Comparison of ENCODE assay signal across 8 cellular contexts in the genomic region with DNA sequence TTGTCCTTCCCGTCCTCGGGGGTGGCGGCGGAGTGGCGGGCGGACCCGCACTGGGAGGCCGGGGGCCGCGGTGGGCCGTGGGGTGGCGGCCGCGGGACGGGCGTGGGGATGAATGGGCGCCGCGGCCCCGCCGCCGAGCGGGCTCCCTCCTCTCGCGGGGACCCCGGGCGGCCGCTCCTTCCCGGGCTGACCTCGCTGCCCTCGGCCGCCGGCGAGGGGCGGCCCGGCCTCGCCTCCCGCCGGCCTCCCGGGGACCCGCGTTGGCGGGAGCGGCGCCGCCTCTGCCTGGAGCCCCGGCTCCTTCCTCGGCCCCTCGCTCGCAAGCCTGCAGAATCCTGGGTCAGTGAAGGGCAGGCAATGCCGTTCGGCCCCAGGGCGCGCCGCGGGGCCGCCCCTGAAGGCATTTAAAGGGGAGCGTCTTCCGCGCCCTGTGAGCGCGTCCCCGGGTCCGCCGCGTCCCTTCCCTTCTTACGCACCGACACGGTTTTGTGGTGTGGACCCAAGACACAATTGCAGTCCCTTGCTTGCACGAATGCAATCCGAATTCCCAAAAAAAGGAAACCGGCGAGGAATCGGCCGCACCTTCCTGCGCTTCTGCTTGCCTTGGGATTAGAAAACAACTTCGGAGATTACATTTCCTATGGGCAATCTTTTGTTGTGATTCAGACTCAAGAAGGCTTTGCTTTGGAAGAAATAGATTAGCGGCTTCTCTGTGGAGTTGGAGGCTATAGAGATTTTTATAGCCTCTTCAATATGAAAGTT. TPM values are rescaled to one million over a fixed set of nuclear protein-coding genes. Genes with fewer than 3 reads are reported as not detected.
DNase-seq lines count a peak whose midpoint lies in the region; ATAC-seq, FAIRE-seq and TF ChIP-seq lines count a peak whose summit lies in the region.

No MANE protein-coding gene starts in this region.

- peak overlapping the region; percentile 67 for H3K27ac ChIP-seq in keratinocyte (ENCODE audit: control insufficient read depth, insufficient read depth, low read length)

- H3K9ac ChIP-seq in keratinocyte (ENCODE audit: control insufficient read depth, extremely low read depth, insufficient read depth, low read length), result peak overlapping the region; percentile 78

- peaks cover 17% of the 10 kb centered on the region for H3K4me1 Mint-ChIP-seq in T-helper 1 cell treated with Interleukin-12 subunit alpha and Interleukin-12 subunit beta and Interleukin-4 antibody, amounts not matched to agents 30 μg/mL and 1 μg/mL, for 36 hours (ENCODE audit: low read depth)
- H3K4me1 Mint-ChIP-seq in central memory CD8-positive, alpha-beta T cell, result peaks cover 19% of the 10 kb centered on the region

- peaks cover 33% of the 10 kb centered on the region for H3K27me3 Mint-ChIP-seq in T-helper 1 cell treated with Interleukin-12 subunit alpha and Interleukin-12 subunit beta and Interleukin-4 antibody, amounts not matched to agents 30 μg/mL and 1 μg/mL, for 36 hours (ENCODE audit: low read depth)
- H3K27me3 Mint-ChIP-seq in central memory CD8-positive, alpha-beta T cell, result peaks cover 10% of the 10 kb centered on the region

- H3K9me3 ChIP-seq in keratinocyte (ENCODE audit: control insufficient read depth, low read depth, low read length), result no peaks in the 10 kb centered on the region

- peak overlapping the region; percentile 82 to 91 (median 83) for H3K4me3 ChIP-seq in keratinocyte (ENCODE audit: control insufficient read depth in 2 of 3, extremely low read depth in 1 of 3, insufficient read depth in 2 of 3, low read depth in 1 of 3, low read length in 3 of 3)

- H3K27me3 ChIP-seq in keratinocyte (ENCODE audit: control insufficient read depth, extremely low read depth, insufficient read depth, low read length), result no peaks in the 10 kb centered on the region

- H3K4me2 ChIP-seq in keratinocyte (ENCODE audit: control insufficient read depth, extremely low read depth, insufficient read depth, low read depth, low read length), result peak overlapping the region; percentile 92

- H3K27ac Mint-ChIP-seq in T-helper 1 cell treated with Interleukin-12 subunit alpha and Interleukin-12 subunit beta and Interleukin-4 antibody, amounts not matched to agents 30 μg/mL and 1 μg/mL, for 36 hours, result no peak overlapping the region
- no peak overlapping the region for H3K27ac Mint-ChIP-seq in central memory CD8-positive, alpha-beta T cell (ENCODE audit: low read depth)

- H4K20me1 ChIP-seq in keratinocyte (ENCODE audit: control insufficient read depth, extremely low read depth, insufficient read depth, low read length), result no peaks in the 10 kb centered on the region

- peak overlapping the region; percentile 86 for H3K4me3 Mint-ChIP-seq in T-helper 1 cell treated with Interleukin-12 subunit alpha and Interleukin-12 subunit beta and Interleukin-4 antibody, amounts not matched to agents 30 μg/mL and 1 μg/mL, for 36 hours
- H3K4me3 Mint-ChIP-seq in central memory CD8-positive, alpha-beta T cell, result peak overlapping the region; percentile 79

- dilution Hi-C loops in keratinocyte (cut with MboI; ENCODE audit: extremely low pct_ligation_motif_present, low sequenced_read_pairs), result no loop called here

- ATAC-seq in GM21723 (IDR thresholded peaks at IDR 0.05; ENCODE audit: unreplicated experiment) (peak; percentile 1), HG02798 (IDR thresholded peaks at IDR 0.05; ENCODE audit: poor library complexity, unreplicated experiment) (no peak), HG03159 (IDR thresholded peaks at IDR 0.05; ENCODE audit: unreplicated experiment) (no peak)
- no peak for ATAC-seq in central memory CD8-positive, alpha-beta T cell (replicated peaks; ENCODE audit: extremely low read depth, poor library complexity, severe bottlenecking)

- no peaks in the 10 kb centered on the region for H3K36me3 Mint-ChIP-seq in T-helper 1 cell treated with Interleukin-12 subunit alpha and Interleukin-12 subunit beta and Interleukin-4 antibody, amounts not matched to agents 30 μg/mL and 1 μg/mL, for 36 hours (ENCODE audit: low read depth)
- peaks cover 9% of the 10 kb centered on the region for H3K36me3 Mint-ChIP-seq in central memory CD8-positive, alpha-beta T cell (ENCODE audit: insufficient read depth)

- H3K9me1 ChIP-seq in keratinocyte (ENCODE audit: control insufficient read depth, extremely low read depth, insufficient read depth, low read length), result no peaks in the 10 kb centered on the region

- peak overlapping the region; percentile 17 for H2AFZ ChIP-seq in keratinocyte (ENCODE audit: control insufficient read depth, low read length)

- FAIRE-seq in keratinocyte (lab: Jason Lieb, UNC), result no peak

- peaks cover 81% of the 10 kb centered on the region for H3K79me2 ChIP-seq in keratinocyte (ENCODE audit: control insufficient read depth, insufficient read depth, low read length)

- H3K9me3 Mint-ChIP-seq in T-helper 1 cell treated with Interleukin-12 subunit alpha and Interleukin-12 subunit beta and Interleukin-4 antibody, amounts not matched to agents 30 μg/mL and 1 μg/mL, for 36 hours, result no peaks in the 10 kb centered on the region
- H3K9me3 Mint-ChIP-seq in central memory CD8-positive, alpha-beta T cell, result no peaks in the 10 kb centered on the region

- no peaks in the 10 kb centered on the region for H3K36me3 ChIP-seq in keratinocyte (ENCODE audit: control insufficient read depth in 2 of 2, extremely low read depth in 1 of 2, insufficient read depth in 2 of 2, low read length in 2 of 2)

- TF ChIP-seq CTCF in keratinocyte (optimal IDR thresholded peaks at IDR 0.05 in 1 of 3, IDR thresholded peaks at IDR 0.05 in 1 of 3, conservative IDR thresholded peaks at IDR 0.05 in 1 of 3; ENCODE audit: extremely low read depth in 1 of 3, insufficient read depth in 2 of 3, low read length in 3 of 3), result no peak

- peaks cover 26% of the 10 kb centered on the region for H3K4me1 ChIP-seq in keratinocyte (ENCODE audit: control insufficient read depth, extremely low read depth, insufficient read depth, low read length)

- peak; percentile 9 for DNase-seq in AG08395 (ENCODE audit: low spot score)
- no peak for DNase-seq in central memory CD8-positive, alpha-beta T cell (ENCODE audit: low spot score in 2 of 2)
- DNase-seq in keratinocyte (ENCODE audit: low read depth, low spot score), result no peak
- peak; percentile 21 to 30 for DNase-seq in stimulated activated CD4-positive, alpha-beta T cell treated with anti-CD3 and anti-CD28 coated beads, Interleukin-2, amount 100 ng/mL, for 24 hours

RNA-seq across cellular contexts. Expression of a gene that starts 0.8 kb away (rescaled TPM):
- polyA plus RNA-seq in keratinocyte, result 31.1 to 60.0 TPM (median 34.3 TPM) in 3 replicates
- 33.0 TPM for polyA plus RNA-seq in keratinocyte (2011; ENCODE audit: low read depth)
- 28.0 and 30.8 TPM in 2 replicates for polyA plus RNA-seq in keratinocyte (2011; cell fraction: cytosol; rRNA removed)
- polyA plus RNA-seq in keratinocyte (2011; cell fraction: nucleus; rRNA removed), result 63.6 and 72.5 TPM in 2 replicates
- 12.9 and 34.1 TPM in 2 replicates for polyA plus RNA-seq in keratinocyte (2012; ENCODE audit: low replicate concordance)
- polyA minus RNA-seq in keratinocyte, result 29.6 to 60.4 TPM (median 43.4 TPM) in 3 replicates
- 24.4 TPM for polyA minus RNA-seq in keratinocyte (2011; cell fraction: cytosol; rRNA and poly(A)+ RNA removed)
- 30.0 and 64.6 TPM in 2 replicates for polyA minus RNA-seq in keratinocyte (2011; cell fraction: nucleus; rRNA and poly(A)+ RNA removed)

RNA-seq across cellular contexts. Expression of a gene that starts 1.5 kb away (rescaled TPM):
- polyA plus RNA-seq in keratinocyte, result 34.5 to 48.9 TPM (median 35.7 TPM) in 3 replicates
- 34.1 TPM for polyA plus RNA-seq in keratinocyte (2011; ENCODE audit: low read depth)
- 20.9 and 31.8 TPM in 2 replicates for polyA plus RNA-seq in keratinocyte (2011; cell fraction: cytosol; rRNA removed)
- polyA plus RNA-seq in keratinocyte (2011; cell fraction: nucleus; rRNA removed), result 51.0 and 67.5 TPM in 2 replicates
- 19.9 and 22.7 TPM in 2 replicates for polyA plus RNA-seq in keratinocyte (2012; ENCODE audit: low replicate concordance)
- polyA minus RNA-seq in keratinocyte, result 10.2 to 33.5 TPM (median 23.7 TPM) in 3 replicates
- polyA minus RNA-seq in keratinocyte (2011; cell fraction: cytosol; rRNA and poly(A)+ RNA removed), result 9.4 TPM
- 23.1 and 33.2 TPM in 2 replicates for polyA minus RNA-seq in keratinocyte (2011; cell fraction: nucleus; rRNA and poly(A)+ RNA removed)

RNA-seq across cellular contexts. Expression of a gene that starts 54.6 kb away (rescaled TPM):
- polyA plus RNA-seq in keratinocyte, result 9.9 to 17.0 TPM (median 12.7 TPM) in 3 replicates
- 3.9 TPM for polyA plus RNA-seq in keratinocyte (2011; ENCODE audit: low read depth)
- polyA plus RNA-seq in keratinocyte (2011; cell fraction: cytosol; rRNA removed), result 6.1 and 10.4 TPM in 2 replicates
- polyA plus RNA-seq in keratinocyte (2011; cell fraction: nucleus; rRNA removed), result 19.5 and 20.7 TPM in 2 replicates
- polyA plus RNA-seq in keratinocyte (2012; ENCODE audit: low replicate concordance), result 10.5 and 12.4 TPM in 2 replicates
- 2.8 to 11.2 TPM (median 4.1 TPM) in 3 replicates for polyA minus RNA-seq in keratinocyte
- polyA minus RNA-seq in keratinocyte (2011; cell fraction: cytosol; rRNA and poly(A)+ RNA removed), result 6.9 TPM
- polyA minus RNA-seq in keratinocyte (2011; cell fraction: nucleus; rRNA and poly(A)+ RNA removed), result 3.5 and 7.4 TPM in 2 replicates

Comparison
In these comparisons a context has a peak if more than half of its experiments do, and no peak if none do; other contexts are left out.
1. DNase-seq: peak in AG08395 (single experiment) and stimulated activated CD4-positive, alpha-beta T cell treated with anti-CD3 and anti-CD28 coated beads, Interleukin-2, amount 100 ng/mL, for 24 hours (2 of 2); none in central memory CD8-positive, alpha-beta T cell (0 of 2) and keratinocyte (single experiment).